17 cellular contexts compared by ENCODE assay signal in genomic region chr2:171102802-171103201, GRCh38. TPM values are rescaled to one million over a fixed set of nuclear protein-coding genes. Genes with fewer than 3 reads are reported as not detected.
DNase-seq lines count a peak whose midpoint lies in the region; ATAC-seq, FAIRE-seq and TF ChIP-seq lines count a peak whose summit lies in the region.
"Had no signal": no experiment of that assay in that cellular context is flagged by ENCODE, and none has a peak within 500 bp of the region (broad histone marks: within the 10 kb centered on the region; RNA-seq: fewer than 3 reads in every experiment).

No MANE protein-coding gene starts in this region.

- peak overlapping the region; percentile 60 for H3K27ac Mint-ChIP-seq in CD4-positive, alpha-beta T cell

- no peak for TF ChIP-seq EP300 in K562 (IDR thresholded peaks at IDR 0.05; ENCODE audit: low read length)

- no peak overlapping the region for H3K4me3 ChIP-seq in K562
- H3K4me3 ChIP-seq: smooth muscle cell, vagina had no signal

- no peak for TF ChIP-seq POLR2A in K562 (conservative IDR thresholded peaks at IDR 0.05)

- H3K36me3 Mint-ChIP-seq in CD4-positive, alpha-beta T cell (ENCODE audit: low read depth): peaks cover 82% of the 10 kb centered on the region

- H3K9ac ChIP-seq in K562 (ENCODE audit: insufficient read depth in 1 of 2, low read depth in 2 of 2, low read length in 2 of 2): no peak overlapping the region

- H3K9me1 ChIP-seq in K562 (ENCODE audit: control insufficient read depth, insufficient read depth, low read length): no peaks in the 10 kb centered on the region

- BruUV-seq in K562 (replicated peaks; lab: Mats Ljungman, UMichigan): no TSS peak

- FAIRE-seq in K562 (lab: Jason Lieb, UNC): no peak
- FAIRE-seq: H54 had no signal

- no peak overlapping the region for H3K4me3 Mint-ChIP-seq in CD4-positive, alpha-beta T cell

- no peak overlapping the region for H3K4me2 ChIP-seq in K562 (ENCODE audit: insufficient read depth, low read length)
- H3K4me2 ChIP-seq: smooth muscle cell had no signal

- CTCF ChIA-PET in CD4-positive, alpha-beta T cell (lab: Charles Lee): no interaction called here
- CTCF ChIA-PET in K562 (lab: Yijun Ruan, JAX; ENCODE audit: low intra/inter-chr PET ratio): no interaction called here

- peaks cover 0 to 4% of the 10 kb centered on the region in 2 experiments; a peak in 1 of 5 replicates for H3K4me1 ChIP-seq in K562 (replicated peaks in 1 of 2; ENCODE audit: control insufficient read depth in 2 of 2, insufficient read depth in 2 of 2, low read length in 2 of 2)
- H3K4me1 ChIP-seq: vagina had no signal

- TF ChIP-seq CTCF in CD4-positive, alpha-beta T cell (IDR thresholded peaks at IDR 0.05): no peak
- TF ChIP-seq CTCF in K562 (IDR thresholded peaks at IDR 0.05 in 2 of 3, conservative IDR thresholded peaks at IDR 0.05 in 1 of 3; ENCODE audit: insufficient read depth in 2 of 3, low read depth in 1 of 3, low read length in 3 of 3): no peak

- peaks cover 94% of the 10 kb centered on the region for H3K79me2 ChIP-seq in K562 (ENCODE audit: control insufficient read depth, insufficient read depth, low read length)

- POLR2A ChIA-PET in CD4-positive, alpha-beta T cell (lab: Charles Lee): no interaction called here
- POLR2A ChIA-PET in K562 (lab: Yijun Ruan, JAX): no interaction called here

- no peak overlapping the region for H2AFZ ChIP-seq in K562 (ENCODE audit: low read depth, low read length)

- in situ Hi-C loops in K562 (cut with MboI): no loop called here

- no peaks in the 10 kb centered on the region for H3K27me3 Mint-ChIP-seq in CD4-positive, alpha-beta T cell

- peak; percentile 63 for ATAC-seq in CD4-positive, alpha-beta T cell (ENCODE audit: poor library complexity)
- ATAC-seq in K562: peak; percentile 62
- ATAC-seq in SK-N-SH treated with all-trans-retinoic acid at 6 μM for 48 hours: no peak
- ATAC-seq: left cardiac atrium, Panc1 had no signal

- no peak overlapping the region for H3K27ac ChIP-seq in CD4-positive, alpha-beta T cell (ENCODE audit: low read depth, low read length)
- peak overlapping the region; percentile 29; the same call in 1 of the 3 replicates for H3K27ac ChIP-seq in K562 (ENCODE audit: extremely low read depth, low read depth, low read length)
- H3K27ac ChIP-seq: vagina had no signal

- 43% methylated on average over 4 of the region's 4 CpGs for WGBS in K562 (ENCODE audit: insufficient coverage, low coverage, missing lambda C conversion rate)

- peaks cover 11% of the 10 kb centered on the region for H3K9me3 Mint-ChIP-seq in CD4-positive, alpha-beta T cell

- H3K4me1 Mint-ChIP-seq in CD4-positive, alpha-beta T cell (ENCODE audit: low read depth): peaks cover 57% of the 10 kb centered on the region

- no peaks in the 10 kb centered on the region for H3K27me3 ChIP-seq in CD4-positive, alpha-beta T cell (ENCODE audit: control insufficient read depth, insufficient read depth, low read length)
- H3K27me3 ChIP-seq in K562 (ENCODE audit: control insufficient read depth in 2 of 2, insufficient read depth in 2 of 2, low read length in 2 of 2): no peaks in the 10 kb centered on the region
- H3K27me3 ChIP-seq: vagina had no signal

- H3K36me3 ChIP-seq in K562 (ENCODE audit: control insufficient read depth, insufficient read depth, low read length): peaks cover 25% of the 10 kb centered on the region; the same call in 2 of the 3 replicates

- intact Hi-C loops in CD4-positive, alpha-beta T cell (cut with DNase I, micrococcal nuclease): no loop called here
- intact Hi-C loops in K562 (cut with micrococcal nuclease): no loop called here

- H3K9me3 ChIP-seq in CD4-positive, alpha-beta T cell (ENCODE audit: control insufficient read depth, low read length): peaks cover 20% of the 10 kb centered on the region
- H3K9me3 ChIP-seq in K562 (replicated peaks; ENCODE audit: control insufficient read depth, insufficient read depth, low read depth, low read length): peaks cover 19% of the 10 kb centered on the region
- H3K9me3 ChIP-seq: vagina had no signal

- TF ChIP-seq RAD21 in K562 (CRISPR knock-in tag; conservative IDR thresholded peaks at IDR 0.05 in 1 of 2, IDR thresholded peaks at IDR 0.05 in 1 of 2): no peak

- no peaks in the 10 kb centered on the region for H4K20me1 ChIP-seq in K562 (replicated peaks; ENCODE audit: control insufficient read depth, insufficient read depth, low read length)

- DNase-seq in CD4-positive, alpha-beta T cell: no peak
- DNase-seq in DMS79 (lab: John Stamatoyannopoulos, UW) (peak; percentile 89), NCI-H2227 (lab: John Stamatoyannopoulos, UW; ENCODE audit: unreplicated experiment) (peak; percentile 21), K562 (ENCODE audit: extremely low read depth in 1 of 4, low spot score in 3 of 4) (peak in 1 of 4 experiments; percentile 18), NCI-H446 treated with DMSO at 0.1 percent for 48 hours (lab: John Stamatoyannopoulos, UW) (no peak), islet precursor cell (no peak), HT-29 (ENCODE audit: low spot score) (no peak)
- DNase-seq: activated gamma-delta T cell; AML-193; left cardiac atrium; NCI-H2171 treated with DMSO at 0.1 percent for 48 hours; stimulated activated naive CD4-positive, alpha-beta T cell treated with Interleukin-2 at 50 U/mL for 16 hours had no signal

TF ChIP-seq in K562, 482 proteins besides CTCF, POLR2A, EP300 and RAD21:
- TF ChIP-seq IRF1 (CRISPR knock-in tag; IDR thresholded peaks at IDR 0.05; ENCODE audit: borderline replicate concordance): no peak
- TF ChIP-seq BRD4 (IDR thresholded peaks at IDR 0.05): no peak

TF ChIP-seq in SK-N-SH treated with all-trans-retinoic acid at 6 μM for 48 hours, 23 proteins besides CTCF, POLR2A, EP300 and RAD21 (continues in another document):
- TF ChIP-seq CSDC2 (CRISPR knock-in tag; IDR thresholded peaks at IDR 0.05) (no peak), ZFP30 (CRISPR knock-in tag; IDR thresholded peaks at IDR 0.05) (no peak), GLIS3 (CRISPR knock-in tag; IDR thresholded peaks at IDR 0.05) (no peak), CSRNP3 (CRISPR knock-in tag; IDR thresholded peaks at IDR 0.05) (no peak), ZNF565 (CRISPR knock-in tag; conservative IDR thresholded peaks at IDR 0.05; ENCODE audit: low read depth) (no peak), ZC3H10 (CRISPR knock-in tag; IDR thresholded peaks at IDR 0.05) (no peak), CREB5 (CRISPR knock-in tag; IDR thresholded peaks at IDR 0.05; ENCODE audit: low read depth) (no peak), RARB (CRISPR knock-in tag; IDR thresholded peaks at IDR 0.05) (no peak), ESRRG (CRISPR knock-in tag; IDR thresholded peaks at IDR 0.05) (no peak)

RNA-seq across cellular contexts. Expression of gene TLK1, which starts 57.9 kb away (rescaled TPM):
- total RNA-seq in CD4-positive, alpha-beta T cell: 100 to 1,000 TPM; 135 to 138 TPM
- 28.8 and 103 TPM in 2 replicates for total RNA-seq in K562 (2011; cell fraction: chromatin; rRNA removed; ENCODE audit: low replicate concordance)
- 12.8 and 19.3 TPM in 2 replicates for total RNA-seq in K562 (2011; cell fraction: nucleolus; rRNA removed)
- 38.3 and 67.9 TPM in 2 replicates for total RNA-seq in K562 (2011; cell fraction: nucleoplasm; rRNA removed)
- total RNA-seq in K562 (2014; rRNA removed) (20.2 and 25.8 TPM in 2 replicates), K562 (2014; rRNA removed; fragmentation: Illumina TruSeq; extraction: Trizol) (41.6 and 46.6 TPM in 2 replicates), K562 (2015; rRNA removed; fragmentation: Illumina TruSeq; extraction: Trizol) (33.4 and 36.6 TPM in 2 replicates), K562 (2021) (87.9 and 101 TPM in 2 replicates)
- polyA plus RNA-seq in K562 (2011; rRNA removed) (23.8 and 34.4 TPM in 2 replicates), K562 (2014; fragmentation: Illumina TruSeq; extraction: Trizol) (53.4 and 63.2 TPM in 2 replicates), K562 (2014; fragmentation: Nextera tagmentation; extraction: Ambion mirVana) (10 to 100 TPM; 40.5 to 92.0 TPM), K562 (2014; rRNA removed) (19.3 and 22.6 TPM in 2 replicates)
- 5.8 and 9.7 TPM in 2 replicates for polyA plus RNA-seq in K562 (2011; cell fraction: cytosol; rRNA removed)
- 15.1 and 18.2 TPM in 2 replicates for polyA plus RNA-seq in K562 (2011; cell fraction: nucleus; rRNA removed)
- 36.3 and 37.3 TPM in 2 replicates for polyA plus RNA-seq in K562 (2012)
- polyA minus RNA-seq in K562 (2011; rRNA and poly(A)+ RNA removed): 79.3 and 89.8 TPM in 2 replicates
- 42.7 and 49.5 TPM in 2 replicates for polyA minus RNA-seq in K562 (2011; cell fraction: cytosol; rRNA and poly(A)+ RNA removed)
- polyA minus RNA-seq in K562 (2011; cell fraction: nucleus; rRNA and poly(A)+ RNA removed): 21.5 and 39.5 TPM in 2 replicates
- 8.3 and 10.3 TPM in 2 replicates for total RNA-seq in HT-29 (2014; rRNA removed; shearing (Covaris generic))

Comparison
In these comparisons a context has a peak if more than half of its experiments do, and no peak if none do; other contexts are left out.
1. DNase-seq: peak in DMS79 (single experiment) and NCI-H2227 (single experiment); none in CD4-positive, alpha-beta T cell (0 of 10), NCI-H446 treated with DMSO at 0.1 percent for 48 hours (single experiment), islet precursor cell (single experiment) and HT-29 (single experiment).